5 cellular contexts compared by ENCODE assay signal in the genomic region with DNA sequence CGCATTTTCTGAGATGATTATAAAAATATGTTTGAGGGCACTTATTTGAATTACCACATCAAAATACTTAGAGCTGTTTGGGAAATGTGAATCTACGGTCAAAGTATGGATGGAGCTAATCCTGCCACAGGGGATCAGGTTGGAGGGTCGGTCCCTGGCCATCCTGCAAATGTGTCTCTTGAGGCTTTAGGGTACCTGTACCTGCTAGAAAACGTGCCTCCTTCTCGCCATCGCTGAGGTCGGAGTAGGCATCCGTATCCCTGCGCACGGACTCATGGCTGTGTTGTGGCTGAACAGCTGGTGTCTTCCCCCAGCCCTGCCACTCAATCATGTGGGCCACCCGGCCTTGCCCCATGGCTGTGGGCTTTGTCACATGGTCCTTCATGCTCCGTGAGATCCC.
"Had no signal": no experiment of that assay in that cellular context is flagged by ENCODE, and none has a peak within 500 bp of the region (broad histone marks: within the 10 kb centered on the region; RNA-seq: fewer than 3 reads in every experiment).

No MANE protein-coding gene starts in this region.

- DNase-seq: H9, HCEC 1CT, KBM-7 had no signal

- H3K4me3 ChIP-seq: GM23338 had no signal

- H3K27ac ChIP-seq: KMS-11 had no signal

- H3K9ac ChIP-seq: KMS-11 had no signal

- H3K4me2 ChIP-seq: GM23338, KMS-11 had no signal

- H2AFZ ChIP-seq: GM23338 had no signal
